ENCODE assay signal across 13 cellular contexts in the genomic region with DNA sequence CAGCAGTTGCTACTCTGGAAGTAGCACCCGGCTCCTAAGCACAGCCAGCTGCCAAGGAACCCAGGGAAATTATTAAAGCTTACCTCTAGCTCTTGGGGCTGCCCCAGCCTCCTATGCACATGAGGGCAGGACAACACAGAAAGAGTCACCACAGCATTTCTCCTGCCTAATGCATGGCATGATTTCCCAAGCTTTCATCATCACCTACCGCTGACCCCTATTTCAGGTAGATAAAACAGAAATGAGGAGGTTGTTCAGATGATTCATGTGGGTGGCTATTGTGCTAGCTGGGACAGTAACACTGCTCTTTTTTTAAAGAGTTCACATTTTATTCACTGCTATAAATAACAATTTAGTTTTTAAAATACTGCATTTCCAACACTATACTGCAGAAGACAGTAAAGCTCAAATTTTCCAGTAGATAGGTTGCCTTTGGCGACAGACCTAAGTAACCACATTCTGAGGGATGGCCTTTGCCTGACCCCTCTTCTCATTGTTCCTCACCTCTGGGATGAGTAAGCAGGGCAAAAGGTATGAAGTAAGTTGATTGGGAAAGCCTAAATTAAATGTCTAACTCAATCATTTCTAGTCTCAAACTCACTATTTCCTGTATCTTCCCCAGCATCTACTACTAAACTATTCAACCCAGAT. TPM values are rescaled to one million over a fixed set of nuclear protein-coding genes. Genes with fewer than 3 reads are reported as not detected.
DNase-seq lines count a peak whose midpoint lies in the region; ATAC-seq, FAIRE-seq and TF ChIP-seq lines count a peak whose summit lies in the region.
"Had no signal": no experiment of that assay in that cellular context is flagged by ENCODE, and none has a peak within 500 bp of the region (broad histone marks: within the 10 kb centered on the region; RNA-seq: fewer than 3 reads in every experiment).

No MANE protein-coding gene starts in this region.

- RAD21 ChIA-PET in HCT116 (lab: Charles Lee; ENCODE audit: low non-redundant PET in 1 of 2, low total read pairs in 2 of 2, uncharacterized antibody in 2 of 2, unreplicated experiment in 2 of 2), result no interaction called here

- H4K20me1 ChIP-seq in HCT116 (ENCODE audit: insufficient read depth) (no peaks in the 10 kb centered on the region), HepG2 (ENCODE audit: insufficient read depth, low read length) (no peaks in the 10 kb centered on the region)

- no peaks in the 10 kb centered on the region for H3K9me2 ChIP-seq in HCT116 (ENCODE audit: insufficient read depth)

- ATAC-seq in HCT116, result peak; percentile 91
- no peak for ATAC-seq in HepG2

- H3K27me3 ChIP-seq in HCT116 (ENCODE audit: insufficient read depth, low read length), result no peaks in the 10 kb centered on the region
- H3K27me3 ChIP-seq in HepG2 (ENCODE audit: control insufficient read depth in 1 of 2, insufficient read depth in 2 of 2, low read length in 2 of 2), result no peaks in the 10 kb centered on the region
- no peaks in the 10 kb centered on the region for H3K27me3 ChIP-seq in uterus
- H3K27me3 ChIP-seq: spleen, upper lobe of left lung had no signal

- H3K4me2 ChIP-seq in HCT116 (ENCODE audit: low read length) (peak overlapping the region; percentile 67), HepG2 (ENCODE audit: low read depth, low read length) (no peak overlapping the region)

- no peak overlapping the region for H2AFZ ChIP-seq in HCT116 (ENCODE audit: low read depth, low read length, poor library complexity, severe bottlenecking)
- H2AFZ ChIP-seq in HepG2 (ENCODE audit: low read length), result no peak overlapping the region

- no peak for FAIRE-seq in HepG2 (lab: Jason Lieb, UNC)

- H3K27ac ChIP-seq in HCT116 (ENCODE audit: low read depth, low read length), result peak overlapping the region; percentile 62; the same call in 1 of the 2 replicates
- no peak overlapping the region for H3K27ac ChIP-seq in HepG2 (ENCODE audit: extremely low read length, insufficient read depth, low read length)
- H3K27ac ChIP-seq in uterus, result no peak overlapping the region
- H3K27ac ChIP-seq: upper lobe of left lung had no signal

- POLR2A ChIA-PET in HCT116 (lab: Charles Lee) (no interaction called here), HepG2 (lab: Yijun Ruan, JAX) (no interaction called here)

- CTCF ChIA-PET in HCT116 (lab: Charles Lee) (no interaction called here), HepG2 (lab: Yijun Ruan, JAX; ENCODE audit: low intra/inter-chr PET ratio, low total read pairs) (no interaction called here)

- peak overlapping the region; percentile 37 for H3K9ac ChIP-seq in HCT116 (ENCODE audit: low read length)
- no peak overlapping the region for H3K9ac ChIP-seq in HepG2 (ENCODE audit: insufficient read depth, low read depth, low read length)

- H3K4me1 ChIP-seq in HCT116 (ENCODE audit: control insufficient read depth in 1 of 2, insufficient read depth in 2 of 2, low read length in 2 of 2) (peaks cover 2 to 25% of the 10 kb centered on the region in 2 experiments; a peak in 2 of 4 replicates), HepG2 (ENCODE audit: insufficient read depth, low read length) (peaks cover 25% of the 10 kb centered on the region), uterus (no peaks in the 10 kb centered on the region)
- H3K4me1 ChIP-seq: upper lobe of left lung had no signal

- BruUV-seq in HCT116 (replicated peaks; lab: Mats Ljungman, UMichigan), result no TSS peak
- BruUV-seq in HepG2 (replicated peaks; lab: Mats Ljungman, UMichigan), result no TSS peak

- H3K79me2 ChIP-seq in HCT116 (ENCODE audit: insufficient read depth, low read length) (peaks cover 60% of the 10 kb centered on the region), HepG2 (ENCODE audit: insufficient read depth, low read length) (peaks cover 23% of the 10 kb centered on the region)

- TF ChIP-seq EP300 in HepG2 (IDR thresholded peaks at IDR 0.05; ENCODE audit: low read depth in 2 of 2, low read length in 2 of 2) (no peak), HepG2 (CRISPR knock-in tag; IDR thresholded peaks at IDR 0.05; ENCODE audit: borderline replicate concordance) (no peak)

- TF ChIP-seq RAD21 in HCT116 (IDR thresholded peaks at IDR 0.05; ENCODE audit: low read depth), result peak; percentile 14
- TF ChIP-seq RAD21 in HepG2 (CRISPR knock-in tag; IDR thresholded peaks at IDR 0.05), result no peak

- WGBS in HepG2 (ENCODE audit: low lambda C conversion rate), result 76% methylated on average over 1 of the region's 3 CpGs

- in situ Hi-C loops in HepG2 (cut with HindIII; ENCODE audit: extremely low pct_ligation_motif_present, low pct_unique_long_range_greater_than_20kb), result no loop called here

- intact Hi-C loops in HCT116 (cut with micrococcal nuclease) (no loop called here), HepG2 (cut with micrococcal nuclease; ENCODE audit: unreplicated experiment) (no loop called here), uterus (cut with DNase I; ENCODE audit: low total_unique reads) (no loop called here)

- DNase-seq in activated CD4-positive, alpha-beta T cell treated with anti-CD3 and anti-CD28 coated beads, Interleukin-2, amount 50 U/mL, for 48 hours, result peak; percentile 5 to 10
- no peak for DNase-seq in activated CD4-positive, alpha-beta T cell treated with anti-CD3 and anti-CD28 coated beads, Interleukin-2, amount 50 U/mL, for 4 hours
- peak; percentile 52 for DNase-seq in HCT116 (ENCODE audit: low read depth, low spot score)
- DNase-seq in astrocyte of the hippocampus (ENCODE audit: low read depth, low spot score), result peak; percentile 16
- DNase-seq in HepG2 (ENCODE audit: low spot score), result no peak
- DNase-seq in C1 segment of cervical spinal cord (lab: John Stamatoyannopoulos, UW), result no peak
- DNase-seq in uterus, result no peak
- no peak for DNase-seq in NCI-H2227 (lab: John Stamatoyannopoulos, UW; ENCODE audit: unreplicated experiment)
- DNase-seq: midbrain, NCI-H1436, Right ventricle myocardium superior, spleen, upper lobe of left lung had no signal

- no peaks in the 10 kb centered on the region for H3K9me3 ChIP-seq in HCT116 (ENCODE audit: control insufficient read depth in 1 of 2, insufficient read depth in 1 of 2, low read depth in 1 of 2, low read length in 2 of 2)
- no peaks in the 10 kb centered on the region for H3K9me3 ChIP-seq in HepG2 (ENCODE audit: low read length)
- H3K9me3 ChIP-seq in uterus, result no peaks in the 10 kb centered on the region
- H3K9me3 ChIP-seq: upper lobe of left lung had no signal

- H3K4me3 ChIP-seq in HCT116 (replicated peaks in 1 of 2; ENCODE audit: low read depth in 1 of 2, low read length in 2 of 2) (peak overlapping the region in 1 of 2 experiments; percentile 26; a peak in 2 of 4 replicates), HepG2 (replicated peaks in 1 of 3; ENCODE audit: insufficient read depth in 1 of 3, low read depth in 2 of 3, low read length in 3 of 3) (no peak overlapping the region), uterus (no peak overlapping the region)
- H3K4me3 ChIP-seq: spleen, upper lobe of left lung had no signal

- TF ChIP-seq CTCF in HCT116 (IDR thresholded peaks at IDR 0.05 in 2 of 3, conservative IDR thresholded peaks at IDR 0.05 in 1 of 3; ENCODE audit: borderline replicate concordance in 1 of 3, insufficient read depth in 1 of 3, low read depth in 2 of 3, low read length in 2 of 3) (no peak), HepG2 (CRISPR knock-in tag; IDR thresholded peaks at IDR 0.05) (no peak), uterus (IDR thresholded peaks at IDR 0.05) (no peak)

- no peaks in the 10 kb centered on the region for H3K36me3 ChIP-seq in HCT116 (ENCODE audit: control insufficient read depth in 1 of 2, insufficient read depth in 2 of 2, low read length in 2 of 2)
- H3K36me3 ChIP-seq in HepG2 (replicated peaks in 1 of 2; ENCODE audit: control insufficient read depth in 1 of 2, insufficient read depth in 2 of 2, low read length in 2 of 2), result no peaks in the 10 kb centered on the region
- no peaks in the 10 kb centered on the region for H3K36me3 ChIP-seq in uterus
- H3K36me3 ChIP-seq: upper lobe of left lung had no signal

- TF ChIP-seq POLR2A in HCT116 (IDR thresholded peaks at IDR 0.05; ENCODE audit: borderline replicate concordance, extremely low read depth, insufficient read depth, insufficient read length), result no peak
- no peak for TF ChIP-seq POLR2A in HepG2 (IDR thresholded peaks at IDR 0.05; ENCODE audit: insufficient read depth in 1 of 2, low read depth in 2 of 2, low read length in 2 of 2)
- no peak for TF ChIP-seq POLR2A in uterus (IDR thresholded peaks at IDR 0.05)

TF ChIP-seq in HCT116, 20 proteins besides CTCF, POLR2A, EP300 and RAD21 (continues in another document):
- peak; percentile 46 for TF ChIP-seq FOSL1 (IDR thresholded peaks at IDR 0.05; ENCODE audit: low read depth)

TF ChIP-seq in HepG2, 621 proteins besides CTCF, POLR2A, EP300 and RAD21 (continues in another document):
- TF ChIP-seq FOSL2 (CRISPR knock-in tag; IDR thresholded peaks at IDR 0.05), result 0 out of 2 replicates have a peak, but pooled peaks have one; percentile 3

RNA-seq across cellular contexts. Expression of a gene that starts 16.7 kb away (rescaled TPM):
- total RNA-seq in HCT116 (2021; ENCODE audit: unreplicated experiment) (39.0 TPM), HepG2 (2016; rRNA removed; fragmentation: Illumina TruSeq; extraction: Trizol) (16.0 and 16.1 TPM in 2 replicates), uterus (10 to 100 TPM in 3 of 4 donors, 1 to 10 TPM in 1; 7.9 to 76.0 (median 40.7) TPM)
- 26.4 and 27.8 TPM in 2 replicates for polyA plus RNA-seq in HCT116 (2012)
- 10.0 and 12.7 TPM in 2 replicates for total RNA-seq in HepG2 (2016; cell fraction: cytosol; rRNA removed; fragmentation: Illumina TruSeq; extraction: Trizol; ENCODE audit: low read depth)
- total RNA-seq in HepG2 (2016; cell fraction: insoluble cytoplasmic fraction; rRNA removed; fragmentation: Illumina TruSeq; extraction: Trizol), result 16.5 and 18.4 TPM in 2 replicates
- 9.3 TPM in 2 replicates for total RNA-seq in HepG2 (2016; cell fraction: membrane; rRNA removed; fragmentation: Illumina TruSeq; extraction: Trizol)
- total RNA-seq in HepG2 (2016; cell fraction: nucleus; rRNA removed; fragmentation: Illumina TruSeq; extraction: Trizol), result 37.3 and 41.3 TPM in 2 replicates
- polyA plus RNA-seq in HepG2 (2011; rRNA removed), result 14.5 and 14.9 TPM in 2 replicates
- polyA plus RNA-seq in HepG2 (2011; cell fraction: cytosol; rRNA removed), result 7.0 and 12.9 TPM in 2 replicates
- 8.3 and 9.2 TPM in 2 replicates for polyA plus RNA-seq in HepG2 (2011; cell fraction: nucleus; rRNA removed)
- polyA plus RNA-seq in HepG2 (2012), result 16.1 and 19.3 TPM in 2 replicates
- 2.2 and 2.5 TPM in 2 replicates for polyA plus RNA-seq in HepG2 (2016; cell fraction: cytosol; fragmentation: Illumina TruSeq; extraction: Trizol; ENCODE audit: low read depth)
- polyA plus RNA-seq in HepG2 (2016; cell fraction: insoluble cytoplasmic fraction; fragmentation: Illumina TruSeq; extraction: Trizol; ENCODE audit: low read depth), result 13.7 and 15.0 TPM in 2 replicates
- polyA plus RNA-seq in HepG2 (2016; cell fraction: membrane; fragmentation: Illumina TruSeq; extraction: Trizol; ENCODE audit: low read depth), result 3.8 and 4.5 TPM in 2 replicates
- 18.2 and 19.8 TPM in 2 replicates for polyA plus RNA-seq in HepG2 (2016; cell fraction: nucleus; fragmentation: Illumina TruSeq; extraction: Trizol; ENCODE audit: insufficient read depth, low read depth)
- polyA minus RNA-seq in HepG2 (2011; rRNA and poly(A)+ RNA removed; ENCODE audit: low replicate concordance), result 16.3 and 23.2 TPM in 2 replicates
- 21.1 and 30.1 TPM in 2 replicates for polyA minus RNA-seq in HepG2 (2011; cell fraction: cytosol; rRNA and poly(A)+ RNA removed)
- 61.2 and 64.9 TPM in 2 replicates for polyA minus RNA-seq in HepG2 (2011; cell fraction: nucleus; rRNA and poly(A)+ RNA removed)

Comparison
In these comparisons a context has a peak if more than half of its experiments do, and no peak if none do; other contexts are left out.
1. DNase-seq: peak in activated CD4-positive, alpha-beta T cell treated with anti-CD3 and anti-CD28 coated beads, Interleukin-2, amount 50 U/mL, for 48 hours (2 of 2), HCT116 (single experiment) and astrocyte of the hippocampus (single experiment); none in activated CD4-positive, alpha-beta T cell treated with anti-CD3 and anti-CD28 coated beads, Interleukin-2, amount 50 U/mL, for 4 hours (0 of 2), HepG2 (single experiment), C1 segment of cervical spinal cord (0 of 14), uterus (0 of 2) and NCI-H2227 (single experiment).